Comparison of ENCODE assay signal across 10 cellular contexts in genomic region chr5:154791535-154791934, GRCh38. TPM values are rescaled to one million over a fixed set of nuclear protein-coding genes. Genes with fewer than 3 reads are reported as not detected.
A peak's percentile ranks its signal among the peaks of the same experiment; 100 is the strongest.
DNase-seq lines count a peak whose midpoint lies in the region; ATAC-seq lines count a peak whose summit lies in the region.
"Had no signal": no experiment of that assay in that cellular context is flagged by ENCODE, and none has a peak within 500 bp of the region (broad histone marks: within the 10 kb centered on the region; RNA-seq: fewer than 3 reads in every experiment).

No MANE protein-coding gene starts in this region.

- no peak overlapping the region for H4K8ac ChIP-seq in mesenchymal stem cell (ENCODE audit: low read length)

- no peak overlapping the region for H3K4me3 Mint-ChIP-seq in activated T-helper 2 cell treated with anti-CD3 and anti-CD28 coated beads, Interferon-gamma antibody, Interleukin-2, Interleukin-4, amounts not matched to agents 10 μg/mL and 5 μg/mL and 100 μg/mL, durations not matched to agents 14 hours and 24 hours and 36 hours (ENCODE audit: low read depth)

- no peak overlapping the region for H3K4me3 ChIP-seq in mesenchymal stem cell (ENCODE audit: insufficient read depth in 1 of 2, low read depth in 1 of 2, low read length in 2 of 2)
- H3K4me3 ChIP-seq: skin epidermis had no signal

- no peak overlapping the region for H3K18ac ChIP-seq in mesenchymal stem cell (ENCODE audit: low read depth in 1 of 2, low read length in 2 of 2)

- no peak overlapping the region for H3K4ac ChIP-seq in mesenchymal stem cell (ENCODE audit: low read depth in 1 of 2, low read length in 2 of 2)

- no peak overlapping the region for H2AFZ ChIP-seq in mesenchymal stem cell (ENCODE audit: low read depth, low read length)

- peaks cover 63% of the 10 kb centered on the region for H3K36me3 Mint-ChIP-seq in activated T-helper 2 cell treated with anti-CD3 and anti-CD28 coated beads, Interferon-gamma antibody, Interleukin-2, Interleukin-4, amounts not matched to agents 10 μg/mL and 5 μg/mL and 100 μg/mL, durations not matched to agents 14 hours and 24 hours and 36 hours (ENCODE audit: low read depth)

- peaks cover 44 to 59% of the 10 kb centered on the region in 2 experiments for H3K36me3 ChIP-seq in mesenchymal stem cell (ENCODE audit: control insufficient read depth in 1 of 2, insufficient read depth in 2 of 2, low read depth in 1 of 2, low read length in 2 of 2)

- no peaks in the 10 kb centered on the region for H3K27me3 Mint-ChIP-seq in activated T-helper 2 cell treated with anti-CD3 and anti-CD28 coated beads, Interferon-gamma antibody, Interleukin-2, Interleukin-4, amounts not matched to agents 10 μg/mL and 5 μg/mL and 100 μg/mL, durations not matched to agents 14 hours and 24 hours and 36 hours (ENCODE audit: low read depth)

- no peaks in the 10 kb centered on the region for H3K9me3 ChIP-seq in mesenchymal stem cell (ENCODE audit: control insufficient read depth, low read length)

- H2BK12ac ChIP-seq in mesenchymal stem cell (ENCODE audit: low read length in 2 of 2): no peak overlapping the region

- WGBS in mesenchymal stem cell: 100% methylated on average over 3 of the region's 3 CpGs

- H3K27me3 ChIP-seq in mesenchymal stem cell (ENCODE audit: control insufficient read depth in 1 of 2, insufficient read depth in 1 of 2, low read length in 2 of 2): no peaks in the 10 kb centered on the region

- H3K27ac ChIP-seq in mesenchymal stem cell (ENCODE audit: low read length, poor library complexity, severe bottlenecking): no peak overlapping the region
- H3K27ac ChIP-seq: skin epidermis, VCaP had no signal

- no peak overlapping the region for H3K4me2 ChIP-seq in mesenchymal stem cell (ENCODE audit: low read length, poor library complexity, severe bottlenecking)

- H2BK5ac ChIP-seq in mesenchymal stem cell (ENCODE audit: low read depth, low read length, poor library complexity, severe bottlenecking): no peak overlapping the region

- intact Hi-C loops in activated T-helper 2 cell treated with anti-CD3 and anti-CD28 coated beads, Interferon-gamma antibody, Interleukin-2, Interleukin-4, amounts not matched to agents 10 μg/mL and 5 μg/mL and 100 μg/mL, durations not matched to agents 14 hours and 24 hours and 36 hours (cut with micrococcal nuclease): no loop called here

- no peak overlapping the region for H4K91ac ChIP-seq in mesenchymal stem cell (ENCODE audit: low read length)

- H3K14ac ChIP-seq in mesenchymal stem cell (ENCODE audit: low read length in 2 of 2): no peak overlapping the region

- peaks cover 10% of the 10 kb centered on the region for H3K4me1 ChIP-seq in mesenchymal stem cell (ENCODE audit: control insufficient read depth, insufficient read depth, low read depth, low read length)

- no peak overlapping the region for H2AK5ac ChIP-seq in mesenchymal stem cell (ENCODE audit: low read length, severe bottlenecking)

- peaks cover 30% of the 10 kb centered on the region for H3K79me1 ChIP-seq in mesenchymal stem cell (replicated peaks; ENCODE audit: low read length, poor library complexity, severe bottlenecking)

- no peak overlapping the region for H2BK120ac ChIP-seq in mesenchymal stem cell (ENCODE audit: low read depth, low read length)

- peak; percentile 72 for ATAC-seq in GM19035 (IDR thresholded peaks at IDR 0.05; ENCODE audit: unreplicated experiment)
- ATAC-seq in GM21786 (IDR thresholded peaks at IDR 0.05; ENCODE audit: unreplicated experiment): peak; percentile 70
- peak; percentile 79 for ATAC-seq in HG03139 (IDR thresholded peaks at IDR 0.05; ENCODE audit: unreplicated experiment)

- H3K4me1 Mint-ChIP-seq in activated T-helper 2 cell treated with anti-CD3 and anti-CD28 coated beads, Interferon-gamma antibody, Interleukin-2, Interleukin-4, amounts not matched to agents 10 μg/mL and 5 μg/mL and 100 μg/mL, durations not matched to agents 14 hours and 24 hours and 36 hours (ENCODE audit: low read depth): peaks cover 23% of the 10 kb centered on the region

- no peaks in the 10 kb centered on the region for H3K9me3 Mint-ChIP-seq in activated T-helper 2 cell treated with anti-CD3 and anti-CD28 coated beads, Interferon-gamma antibody, Interleukin-2, Interleukin-4, amounts not matched to agents 10 μg/mL and 5 μg/mL and 100 μg/mL, durations not matched to agents 14 hours and 24 hours and 36 hours

- no peak overlapping the region for H3K9ac ChIP-seq in mesenchymal stem cell (ENCODE audit: low read length)

- H3K27ac Mint-ChIP-seq in activated T-helper 2 cell treated with anti-CD3 and anti-CD28 coated beads, Interferon-gamma antibody, Interleukin-2, Interleukin-4, amounts not matched to agents 10 μg/mL and 5 μg/mL and 100 μg/mL, durations not matched to agents 14 hours and 24 hours and 36 hours: no peak overlapping the region

- H3K23ac ChIP-seq in mesenchymal stem cell (ENCODE audit: low read length in 2 of 2): no peak overlapping the region

- DNase-seq in mesenchymal stem cell: no peak
- no peak for DNase-seq in NCI-H1417 treated with DMSO at 0.1 percent for 48 hours (lab: John Stamatoyannopoulos, UW)
- DNase-seq in activated CD8-positive, alpha-beta memory T cell treated with anti-CD3 and anti-CD28 coated beads for 24 hours: no peak
- DNase-seq in activated T-helper 2 cell treated with anti-CD3 and anti-CD28 coated beads, Interferon-gamma antibody, Interleukin-2, Interleukin-4, amounts not matched to agents 10 μg/mL and 5 μg/mL and 100 μg/mL, durations not matched to agents 14 hours and 24 hours and 36 hours (ENCODE audit: low spot score): no peak
- DNase-seq: Right ventricle myocardium superior had no signal

- peak overlapping the region; percentile 36 for H2BK15ac ChIP-seq in mesenchymal stem cell (ENCODE audit: low read depth, poor library complexity, severe bottlenecking)

RNA-seq across cellular contexts. Expression of gene LARP1, which starts 36.4 kb away (rescaled TPM):
- polyA plus RNA-seq in mesenchymal stem cell (2013, experiment 1 of 2): 133 TPM
- 124 TPM for polyA plus RNA-seq in mesenchymal stem cell (2013, experiment 2 of 2)
- 278 and 301 TPM in 2 replicates for total RNA-seq in activated T-helper 2 cell treated with anti-CD3 and anti-CD28 coated beads, Interferon-gamma antibody, Interleukin-2, Interleukin-4, amounts not matched to agents 10 μg/mL and 5 μg/mL and 100 μg/mL, durations not matched to agents 14 hours and 24 hours and 36 hours

RNA-seq across cellular contexts. Expression of gene FAXDC2, which starts 58.9 kb away (rescaled TPM):
- 7.5 TPM for polyA plus RNA-seq in mesenchymal stem cell (2013, experiment 1 of 2)
- polyA plus RNA-seq in mesenchymal stem cell (2013, experiment 2 of 2): 7.9 TPM
- not detected in 2 replicates for total RNA-seq in activated T-helper 2 cell treated with anti-CD3 and anti-CD28 coated beads, Interferon-gamma antibody, Interleukin-2, Interleukin-4, amounts not matched to agents 10 μg/mL and 5 μg/mL and 100 μg/mL, durations not matched to agents 14 hours and 24 hours and 36 hours
